Comparison of ENCODE assay signal across 1 cellular context in genomic region chr6:27388293-27389197, GRCh38.
TF ChIP-seq lines count a peak whose summit lies in the region.

TSS of gene ZNF391 (plus strand) at chr6:27388759. CDS start at chr6:27400371, 11,612 bp downstream.

TF ChIP-seq in HEK293, 187 proteins besides CTCF, POLR2A, EP300 and RAD21 (continued from another document and continues in another):
- no peak for TF ChIP-seq ZNF112 (tag by site-specific recombination; IDR thresholded peaks at IDR 0.05)
- TF ChIP-seq ZNF600 (tag by site-specific recombination; IDR thresholded peaks at IDR 0.05) = peak; percentile 98
- TF ChIP-seq ZIC2 (tag by site-specific recombination; IDR thresholded peaks at IDR 0.05) = no peak
- TF ChIP-seq ZNF449 (tag by site-specific recombination; IDR thresholded peaks at IDR 0.05) = peak; percentile 48
- TF ChIP-seq ZNF121 (tag by site-specific recombination; IDR thresholded peaks at IDR 0.05) = peak; percentile 29; the same call in 1 of the 2 replicates
- peak; percentile 5; the same call in 1 of the 2 replicates for TF ChIP-seq FEZF1 (tag by site-specific recombination; IDR thresholded peaks at IDR 0.05)
- peak; percentile 96 for TF ChIP-seq ZNF660 (tag by site-specific recombination; IDR thresholded peaks at IDR 0.05)
- TF ChIP-seq ZSCAN30 (tag by site-specific recombination; IDR thresholded peaks at IDR 0.05) = peak; percentile 96
- peak; percentile 99 for TF ChIP-seq ZBTB17 (tag by site-specific recombination; IDR thresholded peaks at IDR 0.05)
- TF ChIP-seq ZNF302 (tag by site-specific recombination; IDR thresholded peaks at IDR 0.05; ENCODE audit: low read depth) = no peak
- TF ChIP-seq ZNF394 (tag by site-specific recombination; IDR thresholded peaks at IDR 0.05; ENCODE audit: borderline replicate concordance) = peak; percentile 92
- peak; percentile 54 for TF ChIP-seq ZNF146 (tag by site-specific recombination; IDR thresholded peaks at IDR 0.05)
- no peak for TF ChIP-seq ZNF555 (tag by site-specific recombination; conservative IDR thresholded peaks at IDR 0.05)
- TF ChIP-seq ZNF416 (tag by site-specific recombination; IDR thresholded peaks at IDR 0.05) = 0 out of 2 replicates have a peak, but pooled peaks have one; percentile 26
- TF ChIP-seq ZNF558 (tag by site-specific recombination; IDR thresholded peaks at IDR 0.05) = peak; percentile 86
- TF ChIP-seq REPIN1 (tag by site-specific recombination; IDR thresholded peaks at IDR 0.05; ENCODE audit: low read depth) = peak; percentile 87; the same call in 1 of the 2 replicates
- TF ChIP-seq ZNF280D (tag by site-specific recombination; IDR thresholded peaks at IDR 0.05) = 0 out of 2 replicates have a peak, but pooled peaks have one; percentile 47
- no peak for TF ChIP-seq ZNF132 (tag by site-specific recombination; IDR thresholded peaks at IDR 0.05; ENCODE audit: borderline replicate concordance)
- peak; percentile 86 for TF ChIP-seq KLF16 (tag by site-specific recombination; IDR thresholded peaks at IDR 0.05)
- peak; percentile 89 for TF ChIP-seq ZNF518A (tag by site-specific recombination; conservative IDR thresholded peaks at IDR 0.05; ENCODE audit: low read depth)
- TF ChIP-seq ZFP69B (tag by site-specific recombination; IDR thresholded peaks at IDR 0.05) = peak; percentile 88
- no peak for TF ChIP-seq ZNF792 (tag by site-specific recombination; IDR thresholded peaks at IDR 0.05)
- 0 out of 2 replicates have a peak, but pooled peaks have one; percentile 21 for TF ChIP-seq ZNF701 (tag by site-specific recombination; IDR thresholded peaks at IDR 0.05)
- TF ChIP-seq ZNF747 (tag by site-specific recombination; IDR thresholded peaks at IDR 0.05) = no peak
- peak; percentile 16; the same call in 1 of the 2 replicates for TF ChIP-seq ZNF549 (tag by site-specific recombination; IDR thresholded peaks at IDR 0.05)
- TF ChIP-seq ZBTB21 (tag by site-specific recombination; IDR thresholded peaks at IDR 0.05) = peak; percentile 68; the same call in 1 of the 2 replicates
- peak; percentile 50; the same call in 1 of the 2 replicates for TF ChIP-seq ZNF184 (tag by site-specific recombination; IDR thresholded peaks at IDR 0.05)
- TF ChIP-seq ZNF280C (tag by site-specific recombination; IDR thresholded peaks at IDR 0.05) = no peak
- 0 out of 2 replicates have a peak, but pooled peaks have one; percentile 46 for TF ChIP-seq BCL11B (tag by site-specific recombination; IDR thresholded peaks at IDR 0.05; ENCODE audit: low read depth)
- TF ChIP-seq ZNF248 (tag by site-specific recombination; IDR thresholded peaks at IDR 0.05) = no peak
- TF ChIP-seq ZNF639 (tag by site-specific recombination; IDR thresholded peaks at IDR 0.05) = peak; percentile 88; the same call in 1 of the 2 replicates
- peak; percentile 97 for TF ChIP-seq KLF8 (tag by site-specific recombination; IDR thresholded peaks at IDR 0.05)
- TF ChIP-seq YY2 (tag by site-specific recombination; IDR thresholded peaks at IDR 0.05) = peak; percentile 60; the same call in 1 of the 2 replicates
- TF ChIP-seq ZSCAN4 (tag by site-specific recombination; IDR thresholded peaks at IDR 0.05) = peak; percentile 64; the same call in 1 of the 2 replicates
- TF ChIP-seq ZBTB20 (tag by site-specific recombination; IDR thresholded peaks at IDR 0.05) = peak; percentile 100
- TF ChIP-seq ATF2 (tag by site-specific recombination; IDR thresholded peaks at IDR 0.05; ENCODE audit: low read depth) = no peak
- TF ChIP-seq ZNF148 (tag by site-specific recombination; IDR thresholded peaks at IDR 0.05; ENCODE audit: borderline replicate concordance) = no peak
- TF ChIP-seq ZNF510 (tag by site-specific recombination; IDR thresholded peaks at IDR 0.05; ENCODE audit: insufficient replicate concordance) = no peak
- TF ChIP-seq ZNF692 (tag by site-specific recombination; IDR thresholded peaks at IDR 0.05) = peak; percentile 85
- TF ChIP-seq ZNF654 (tag by site-specific recombination; IDR thresholded peaks at IDR 0.05; ENCODE audit: low read depth) = no peak
- TF ChIP-seq WT1 (tag by site-specific recombination; IDR thresholded peaks at IDR 0.05) = peak; percentile 52; the same call in 1 of the 2 replicates
